Comparison of ENCODE assay signal across 1 cellular context in the genomic region with DNA sequence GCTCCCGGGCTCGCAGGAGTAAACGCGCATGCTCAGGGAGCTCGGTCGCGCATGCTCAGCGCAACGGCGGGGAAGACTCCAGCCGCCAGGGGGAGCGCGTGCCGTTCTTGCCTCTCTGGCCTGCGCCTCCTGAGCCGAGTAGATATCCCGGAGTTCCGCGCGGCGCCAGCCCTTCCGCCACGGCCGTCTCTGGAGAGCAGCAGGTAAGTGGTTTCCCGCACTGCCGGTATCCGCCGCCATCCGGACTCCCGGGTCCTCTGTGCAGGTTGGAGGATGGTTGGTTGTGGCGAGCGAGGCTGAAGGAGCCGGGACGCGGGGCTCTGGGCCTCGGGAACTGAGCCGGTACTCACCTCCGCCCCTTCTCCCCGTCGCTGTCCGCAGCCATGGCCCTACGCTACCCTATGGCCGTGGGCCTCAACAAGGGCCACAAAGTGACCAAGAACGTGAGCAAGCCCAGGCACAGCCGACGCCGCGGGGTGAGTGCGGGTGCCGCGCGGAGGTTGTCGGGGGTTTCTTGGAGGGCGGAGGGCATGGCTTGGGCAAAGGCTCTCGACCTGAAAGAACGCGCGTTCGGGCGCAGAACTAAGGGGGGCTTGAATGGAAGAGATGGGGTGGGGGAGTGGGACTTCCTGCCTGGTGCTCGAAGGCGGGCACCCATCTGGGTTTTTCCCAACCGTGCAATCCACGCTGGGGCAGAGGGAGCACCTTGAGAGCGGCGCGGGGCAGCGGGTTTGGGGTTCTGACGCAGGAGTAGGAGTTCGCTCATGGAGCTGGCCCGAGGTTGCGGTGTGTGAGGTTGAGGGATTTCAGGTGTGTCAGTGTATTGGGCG.
A peak's percentile ranks its signal among the peaks of the same experiment; 100 is the strongest.
TF ChIP-seq lines count a peak whose summit lies in the region.

RPL36 (plus strand) TSS at position 171 of the 830 bp plus-strand sequence; CDS start at position 384, 213 bp downstream.

TF ChIP-seq in K562, 482 proteins besides CTCF, POLR2A, EP300 and RAD21 (continued from another document and continues in another):
- TF ChIP-seq, protein P1, sequence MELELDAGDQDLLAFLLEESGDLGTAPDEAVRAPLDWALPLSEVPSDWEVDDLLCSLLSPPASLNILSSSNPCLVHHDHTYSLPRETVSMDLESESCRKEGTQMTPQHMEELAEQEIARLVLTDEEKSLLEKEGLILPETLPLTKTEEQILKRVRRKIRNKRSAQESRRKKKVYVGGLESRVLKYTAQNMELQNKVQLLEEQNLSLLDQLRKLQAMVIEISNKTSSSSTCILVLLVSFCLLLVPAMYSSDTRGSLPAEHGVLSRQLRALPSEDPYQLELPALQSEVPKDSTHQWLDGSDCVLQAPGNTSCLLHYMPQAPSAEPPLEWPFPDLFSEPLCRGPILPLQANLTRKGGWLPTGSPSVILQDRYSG (tag; conservative IDR thresholded peaks at IDR 0.05; ENCODE audit: low read depth) = peak; percentile 58; the same call in 1 of the 2 replicates
- TF ChIP-seq GTF2B (IDR thresholded peaks at IDR 0.05; ENCODE audit: extremely low read depth, insufficient read length) (peak; percentile 94), RFX1 (IDR thresholded peaks at IDR 0.05) (no peak), ATF1 (CRISPR knock-in tag; IDR thresholded peaks at IDR 0.05) (no peak), ATF1 (tag; IDR thresholded peaks at IDR 0.05) (peak; percentile 79), SLC30A9 (CRISPR knock-in tag; IDR thresholded peaks at IDR 0.05) (no peak), SPI1 (IDR thresholded peaks at IDR 0.05; ENCODE audit: borderline replicate concordance, low read depth, low read length) (0 out of 2 replicates have a peak, but pooled peaks have one; percentile 21), POLR3A (IDR thresholded peaks at IDR 0.05; ENCODE audit: borderline replicate concordance, extremely low read depth, insufficient read depth, insufficient read length) (no peak), NFE2 (IDR thresholded peaks at IDR 0.05; ENCODE audit: low read depth) (peak; percentile 31; the same call in 1 of the 2 replicates), PBX2 (CRISPR knock-in tag; IDR thresholded peaks at IDR 0.05; ENCODE audit: low read depth) (no peak), PBX2 (tag; conservative IDR thresholded peaks at IDR 0.05; ENCODE audit: low read depth) (no peak), ZFP91 (CRISPR knock-in tag; IDR thresholded peaks at IDR 0.05) (no peak; the same call in 1 of the 2 replicates), POLR3G (IDR thresholded peaks at IDR 0.05; ENCODE audit: extremely low read depth, insufficient read length, insufficient replicate concordance) (no peak), CREM (IDR thresholded peaks at IDR 0.05; ENCODE audit: low read depth) (peak; percentile 75), SNIP1 (IDR thresholded peaks at IDR 0.05; ENCODE audit: low read depth) (peak; percentile 90), NFYB (IDR thresholded peaks at IDR 0.05; ENCODE audit: extremely low read depth, insufficient read length) (no peak), ZBTB33 (CRISPR knock-in tag; IDR thresholded peaks at IDR 0.05) (0 out of 2 replicates have a peak, but pooled peaks have one; percentile 34), USF1 (CRISPR knock-in tag; IDR thresholded peaks at IDR 0.05) (peak; percentile 61), PCBP1 (IDR thresholded peaks at IDR 0.05; ENCODE audit: low read depth, low read length, poor library complexity, severe bottlenecking) (peak; percentile 79), CBX8 (IDR thresholded peaks at IDR 0.05; ENCODE audit: borderline replicate concordance, extremely low read depth, low read depth, low read length, poor library complexity, severe bottlenecking) (no peak), TCFL5 (CRISPR knock-in tag; conservative IDR thresholded peaks at IDR 0.05) (no peak), ZNF586 (CRISPR knock-in tag; conservative IDR thresholded peaks at IDR 0.05) (no peak), ZNF24 (IDR thresholded peaks at IDR 0.05) (no peak), DACH1 (IDR thresholded peaks at IDR 0.05; ENCODE audit: partially characterized antibody) (no peak), PHF21A (IDR thresholded peaks at IDR 0.05; ENCODE audit: borderline replicate concordance, low read depth) (0 out of 2 replicates have a peak, but pooled peaks have one; percentile 35), GABPA (tag; conservative IDR thresholded peaks at IDR 0.05; ENCODE audit: low read depth) (peak; percentile 83), ZNF324 (CRISPR knock-in tag; IDR thresholded peaks at IDR 0.05) (peak; percentile 7; the same call in 1 of the 2 replicates), MECOM (CRISPR knock-in tag; IDR thresholded peaks at IDR 0.05) (no peak), HMGXB4 (CRISPR knock-in tag; IDR thresholded peaks at IDR 0.05) (peak; percentile 98), SMAD3 (CRISPR knock-in tag; conservative IDR thresholded peaks at IDR 0.05) (peak; percentile 60; the same call in 1 of the 2 replicates)
- TF ChIP-seq, protein P2, sequence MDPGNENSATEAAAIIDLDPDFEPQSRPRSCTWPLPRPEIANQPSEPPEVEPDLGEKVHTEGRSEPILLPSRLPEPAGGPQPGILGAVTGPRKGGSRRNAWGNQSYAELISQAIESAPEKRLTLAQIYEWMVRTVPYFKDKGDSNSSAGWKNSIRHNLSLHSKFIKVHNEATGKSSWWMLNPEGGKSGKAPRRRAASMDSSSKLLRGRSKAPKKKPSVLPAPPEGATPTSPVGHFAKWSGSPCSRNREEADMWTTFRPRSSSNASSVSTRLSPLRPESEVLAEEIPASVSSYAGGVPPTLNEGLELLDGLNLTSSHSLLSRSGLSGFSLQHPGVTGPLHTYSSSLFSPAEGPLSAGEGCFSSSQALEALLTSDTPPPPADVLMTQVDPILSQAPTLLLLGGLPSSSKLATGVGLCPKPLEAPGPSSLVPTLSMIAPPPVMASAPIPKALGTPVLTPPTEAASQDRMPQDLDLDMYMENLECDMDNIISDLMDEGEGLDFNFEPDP (CRISPR knock-in tag; IDR thresholded peaks at IDR 0.05) = peak; percentile 79; the same call in 1 of the 2 replicates
- TF ChIP-seq, protein P3, sequence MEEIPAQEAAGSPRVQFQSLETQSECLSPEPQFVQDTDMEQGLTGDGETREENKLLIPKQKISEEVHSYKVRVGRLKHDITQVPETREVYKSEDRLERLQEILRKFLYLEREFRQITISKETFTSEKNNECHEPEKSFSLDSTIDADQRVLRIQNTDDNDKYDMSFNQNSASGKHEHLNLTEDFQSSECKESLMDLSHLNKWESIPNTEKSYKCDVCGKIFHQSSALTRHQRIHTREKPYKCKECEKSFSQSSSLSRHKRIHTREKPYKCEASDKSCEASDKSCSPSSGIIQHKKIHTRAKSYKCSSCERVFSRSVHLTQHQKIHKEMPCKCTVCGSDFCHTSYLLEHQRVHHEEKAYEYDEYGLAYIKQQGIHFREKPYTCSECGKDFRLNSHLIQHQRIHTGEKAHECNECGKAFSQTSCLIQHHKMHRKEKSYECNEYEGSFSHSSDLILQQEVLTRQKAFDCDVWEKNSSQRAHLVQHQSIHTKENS (CRISPR knock-in tag; IDR thresholded peaks at IDR 0.05) = no peak
- TF ChIP-seq, protein P4, sequence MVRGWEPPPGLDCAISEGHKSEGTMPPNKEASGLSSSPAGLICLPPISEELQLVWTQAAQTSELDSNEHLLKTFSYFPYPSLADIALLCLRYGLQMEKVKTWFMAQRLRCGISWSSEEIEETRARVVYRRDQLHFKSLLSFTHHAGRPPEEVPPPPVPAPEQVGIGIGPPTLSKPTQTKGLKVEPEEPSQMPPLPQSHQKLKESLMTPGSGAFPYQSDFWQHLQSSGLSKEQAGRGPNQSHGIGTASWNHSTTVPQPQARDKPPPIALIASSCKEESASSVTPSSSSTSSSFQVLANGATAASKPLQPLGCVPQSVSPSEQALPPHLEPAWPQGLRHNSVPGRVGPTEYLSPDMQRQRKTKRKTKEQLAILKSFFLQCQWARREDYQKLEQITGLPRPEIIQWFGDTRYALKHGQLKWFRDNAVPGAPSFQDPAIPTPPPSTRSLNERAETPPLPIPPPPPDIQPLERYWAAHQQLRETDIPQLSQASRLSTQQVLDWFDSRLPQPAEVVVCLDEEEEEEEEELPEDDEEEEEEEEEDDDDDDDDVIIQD (CRISPR knock-in tag; IDR thresholded peaks at IDR 0.05) = no peak
- TF ChIP-seq, protein P5, sequence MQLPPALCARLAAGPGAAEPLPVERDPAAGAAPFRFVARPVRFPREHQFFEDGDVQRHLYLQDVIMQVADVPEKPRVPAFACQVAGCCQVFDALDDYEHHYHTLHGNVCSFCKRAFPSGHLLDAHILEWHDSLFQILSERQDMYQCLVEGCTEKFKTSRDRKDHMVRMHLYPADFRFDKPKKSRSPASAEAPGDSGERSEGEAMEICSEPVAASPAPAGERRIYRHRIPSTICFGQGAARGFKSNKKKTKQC (CRISPR knock-in tag; IDR thresholded peaks at IDR 0.05) = peak; percentile 60; the same call in 1 of the 2 replicates
- TF ChIP-seq, protein P6, sequence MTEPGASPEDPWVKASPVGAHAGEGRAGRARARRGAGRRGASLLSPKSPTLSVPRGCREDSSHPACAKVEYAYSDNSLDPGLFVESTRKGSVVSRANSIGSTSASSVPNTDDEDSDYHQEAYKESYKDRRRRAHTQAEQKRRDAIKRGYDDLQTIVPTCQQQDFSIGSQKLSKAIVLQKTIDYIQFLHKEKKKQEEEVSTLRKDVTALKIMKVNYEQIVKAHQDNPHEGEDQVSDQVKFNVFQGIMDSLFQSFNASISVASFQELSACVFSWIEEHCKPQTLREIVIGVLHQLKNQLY (CRISPR knock-in tag; conservative IDR thresholded peaks at IDR 0.05) = peak in 1 of 2 experiments; percentile 84; a peak in 2 of 4 replicates
